Comparison of ENCODE assay signal across 8 cellular contexts in the genomic region with DNA sequence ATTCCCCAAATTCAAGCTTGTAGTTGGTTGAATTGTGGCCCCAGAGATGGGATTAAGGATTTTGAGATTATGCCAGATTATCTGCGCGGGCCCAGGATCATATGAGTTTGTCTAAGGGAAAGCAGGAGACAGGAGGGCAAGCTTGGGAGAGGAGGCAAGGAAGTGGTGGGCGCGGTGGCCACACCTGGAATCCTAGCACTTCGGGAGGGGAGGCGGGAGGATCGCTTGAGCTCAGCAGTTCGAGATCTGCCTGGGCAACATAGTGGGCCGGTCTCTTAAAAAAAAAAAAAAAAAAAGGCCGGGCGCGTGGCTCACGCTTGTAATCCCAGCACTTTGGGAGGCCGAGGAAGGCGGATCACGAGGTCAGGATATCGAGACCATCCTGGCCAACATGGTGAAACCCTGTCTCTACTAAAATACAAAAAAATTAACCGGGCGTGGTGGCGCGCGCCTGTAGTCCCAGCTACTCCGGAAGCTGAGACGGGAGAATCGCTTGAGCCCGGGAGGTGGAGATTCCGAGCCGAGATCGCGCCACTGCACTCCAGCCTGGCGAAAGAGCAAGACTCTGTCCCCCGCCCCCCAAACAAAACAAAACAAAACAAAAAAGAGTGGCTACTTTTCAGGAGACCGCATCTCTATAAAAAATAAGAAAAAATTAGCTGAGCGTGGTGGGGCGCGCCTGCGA. TPM values are rescaled to one million over a fixed set of nuclear protein-coding genes. Genes with fewer than 3 reads are reported as not detected.
DNase-seq lines count a peak whose midpoint lies in the region; ATAC-seq, FAIRE-seq and TF ChIP-seq lines count a peak whose summit lies in the region.

No MANE protein-coding gene starts in this region.

- H3K36me3 Mint-ChIP-seq in natural killer cell = no peaks in the 10 kb centered on the region

- H3K4me2 ChIP-seq in PC-9 = peak overlapping the region; percentile 100
- H3K4me2 ChIP-seq in H1 (ENCODE audit: insufficient read depth in 1 of 2, low read depth in 2 of 2, low read length in 2 of 2) = peak overlapping the region; percentile 79 to 99

- H3K79me2 ChIP-seq in PC-9 (ENCODE audit: low read depth) (peaks cover 36% of the 10 kb centered on the region), H1 (ENCODE audit: control insufficient read depth in 1 of 2, insufficient read depth in 2 of 2, low read length in 2 of 2) (peaks cover 0 to 16% of the 10 kb centered on the region in 2 experiments; a peak in 3 of 4 replicates)

- TF ChIP-seq POLR2A in H1 (IDR thresholded peaks at IDR 0.05; ENCODE audit: control extremely low read depth in 1 of 2, low read depth in 2 of 2, low read length in 2 of 2) = no peak

- H3K56ac ChIP-seq in H1 (replicated peaks; ENCODE audit: insufficient read length, low read depth, low read length) = no peak overlapping the region

- H3K27ac ChIP-seq in PC-9 (peak overlapping the region; percentile 36; the same call in 1 of the 2 replicates), H1 (ENCODE audit: low read depth, low read length) (no peak overlapping the region)

- FAIRE-seq in H1 (lab: Jason Lieb, UNC) = no peak

- peak overlapping the region; percentile 71; the same call in 1 of the 2 replicates for H3K18ac ChIP-seq in H1 (ENCODE audit: extremely low read depth, low read length)

- H3K27ac Mint-ChIP-seq in natural killer cell = peak overlapping the region; percentile 83 to 95

- H3K27me3 ChIP-seq in PC-9 (ENCODE audit: insufficient read depth, low read depth) (no peaks in the 10 kb centered on the region), H1 (replicated peaks in 1 of 4; ENCODE audit: control insufficient read depth in 3 of 4, extremely low read depth in 1 of 4, insufficient read depth in 3 of 4, low read length in 3 of 4) (no peaks in the 10 kb centered on the region)

- no peaks in the 10 kb centered on the region for H3K27me3 Mint-ChIP-seq in natural killer cell (ENCODE audit: low read depth in 2 of 2)

- no peak overlapping the region for H2BK120ac ChIP-seq in H1 (replicated peaks; ENCODE audit: low read depth, low read length)

- peaks cover 19% of the 10 kb centered on the region for H4K20me1 ChIP-seq in PC-9 (ENCODE audit: insufficient read depth)
- peaks cover 0 to 8% of the 10 kb centered on the region in 2 experiments for H4K20me1 ChIP-seq in H1 (replicated peaks in 1 of 2; ENCODE audit: control insufficient read depth in 1 of 2, insufficient read depth in 2 of 2, low read length in 2 of 2)

- H3K23me2 ChIP-seq in H1 (ENCODE audit: low read depth, low read length) = peaks cover 6% of the 10 kb centered on the region; the same call in 1 of the 2 replicates

- ATAC-seq in GM19452 (IDR thresholded peaks at IDR 0.05; ENCODE audit: unreplicated experiment) (peak; percentile 0), natural killer cell (peak in 2 of 3 donors; percentile 0), HG02840 (IDR thresholded peaks at IDR 0.05; ENCODE audit: low FRiP score, unreplicated experiment) (no peak), GM21717 (IDR thresholded peaks at IDR 0.05; ENCODE audit: unreplicated experiment) (no peak)

- no peak overlapping the region for H2BK20ac ChIP-seq in H1 (ENCODE audit: low read length)

- intact Hi-C loops in PC-9 (cut with micrococcal nuclease; ENCODE audit: unreplicated experiment) (loop anchor here (2.0 to 5.0 kb wide), 2 partner anchors 21 to 76 kb away; partner anchors contain the start of gene EP400), natural killer cell (cut with micrococcal nuclease) (no loop called here)

- H2AFZ ChIP-seq in PC-9 = peak overlapping the region; percentile 98
- H2AFZ ChIP-seq in H1 (ENCODE audit: low read length) = no peak overlapping the region

- H4K91ac ChIP-seq in H1 (replicated peaks; ENCODE audit: insufficient read length, low read length) = no peak overlapping the region

- no peak for TF ChIP-seq EP300 in H1 (IDR thresholded peaks at IDR 0.05; ENCODE audit: borderline replicate concordance in 1 of 2, low read depth in 2 of 2, low read length in 2 of 2)

- no peaks in the 10 kb centered on the region for H3K9me2 ChIP-seq in PC-9 (ENCODE audit: insufficient read depth)

- TF ChIP-seq CTCF in AG09309 (IDR thresholded peaks at IDR 0.05; ENCODE audit: control insufficient read depth, insufficient read depth, low read depth, low read length, missing control alignments) (no peak), PC-9 (conservative IDR thresholded peaks at IDR 0.05) (no peak), H1 (IDR thresholded peaks at IDR 0.05; ENCODE audit: control extremely low read depth in 1 of 3, insufficient read depth in 1 of 3, low read depth in 1 of 3, low read length in 3 of 3) (no peak), natural killer cell (IDR thresholded peaks at IDR 0.05) (no peak)

- peaks cover 20% of the 10 kb centered on the region for H3F3A ChIP-seq in PC-9 (ENCODE audit: insufficient read depth, low read depth)

- 0 out of 2 replicates have a peak overlapping the region, but pooled peaks have one; percentile 31 for H2BK15ac ChIP-seq in H1 (ENCODE audit: low read length)

- no peak overlapping the region for H3K14ac ChIP-seq in H1 (ENCODE audit: insufficient read length)

- whole genome bisulfite sequencing in H1 (ENCODE audit: extremely low coverage in 1 of 2, insufficient coverage in 1 of 2, insufficient read length in 1 of 2, insufficient replicate concordance in 2 of 2, low coverage in 1 of 2, low lambda C conversion rate in 2 of 2, missing lambda C conversion rate in 1 of 2), 2 experiments = 33% methylated on average over 28 of the region's 37 CpGs; no CpG with 5 or more reads in 1 of the 2 experiments

- H2BK5ac ChIP-seq in H1 (ENCODE audit: low read depth, low read length) = 0 out of 2 replicates have a peak overlapping the region, but pooled peaks have one; percentile 71

- CTCF ChIA-PET in PC-9 (lab: Charles Lee) (interaction anchor here (0.6 kb wide), 1 partner anchor 168 kb away, joined by 9 read pairs; no protein-coding TSS in a partner anchor), H1 (lab: Charles Lee; ENCODE audit: partially characterized antibody) (interaction anchor here (0.9 to 1.9 kb wide), 4 partner anchors 8 to 56 kb away, joined by 3 to 6 read pairs (median 3); no protein-coding TSS in a partner anchor)

- peak overlapping the region in 3 of 4 experiments; percentile 34 to 63 (median 51); a peak in 4 of 7 replicates for H3K9ac ChIP-seq in H1 (replicated peaks in 1 of 4; ENCODE audit: extremely low read depth in 1 of 4, low read depth in 3 of 4, low read length in 3 of 4)

- peaks cover 14% of the 10 kb centered on the region for H3K36me3 ChIP-seq in PC-9 (ENCODE audit: low read depth)
- H3K36me3 ChIP-seq in H1 (ENCODE audit: control insufficient read depth in 2 of 4, insufficient read depth in 4 of 4, low read length in 3 of 4) = peaks cover 13 to 25% (median 15%) of the 10 kb centered on the region in 4 experiments

- peak overlapping the region; percentile 92; the same call in 1 of the 2 replicates for H4K8ac ChIP-seq in H1 (ENCODE audit: extremely low read depth, insufficient read depth, low read length)

- H3K4me3 ChIP-seq in AG09309 (ENCODE audit: control insufficient read depth, low read depth, low read length) (peak overlapping the region; percentile 65), PC-9 (peak overlapping the region; percentile 98), H1 (ENCODE audit: extremely low read depth in 1 of 4, insufficient read depth in 2 of 4, low read depth in 3 of 4, low read length in 4 of 4) (peak overlapping the region; percentile 50 to 85 (median 54))

- H3K9me3 Mint-ChIP-seq in natural killer cell = no peaks in the 10 kb centered on the region

- H2BK12ac ChIP-seq in H1 (ENCODE audit: low read depth, low read length) = peak overlapping the region; percentile 5; the same call in 1 of the 2 replicates

- no peak for TF ChIP-seq RAD21 in H1 (IDR thresholded peaks at IDR 0.05 in 1 of 2, conservative IDR thresholded peaks at IDR 0.05 in 1 of 2; ENCODE audit: low read depth in 2 of 2, low read length in 2 of 2)

- no peaks in the 10 kb centered on the region for H3K9me3 ChIP-seq in PC-9 (ENCODE audit: insufficient read depth, low read depth)
- no peaks in the 10 kb centered on the region; a peak in 1 of 4 replicates for H3K9me3 ChIP-seq in H1 (ENCODE audit: insufficient read depth in 2 of 2, low read depth in 1 of 2, low read length in 1 of 2)

- TSS peak; percentile 77 for BruUV-seq in PC-9 (replicated peaks; lab: Mats Ljungman, UMichigan)

- no peak overlapping the region for H3K4ac ChIP-seq in H1 (replicated peaks; ENCODE audit: insufficient read length, low read depth, low read length)

- H3K23ac ChIP-seq in H1 (ENCODE audit: insufficient read length) = no peak overlapping the region

- POLR2A ChIA-PET in PC-9 (lab: Charles Lee; ENCODE audit: unreplicated experiment) (interaction anchor here (0.6 to 0.8 kb wide), 3 partner anchors 17 to 48 kb away, joined by 7 to 53 read pairs (median 15); no protein-coding TSS in a partner anchor), H1 (lab: Charles Lee; ENCODE audit: partially characterized antibody) (interaction anchor here (0.6 to 5.2 kb wide), 11 partner anchors 9 to 155 kb away, joined by 3 to 33 read pairs (median 5); no protein-coding TSS in a partner anchor)

- no peak overlapping the region for H4K5ac ChIP-seq in H1 (ENCODE audit: insufficient read length, low read depth, low read length)

- H3K79me1 ChIP-seq in H1 (ENCODE audit: low read depth, low read length) = peaks cover 8% of the 10 kb centered on the region

- H3K4me1 ChIP-seq in PC-9 (replicated peaks; ENCODE audit: insufficient read depth) = peaks cover 8% of the 10 kb centered on the region
- peaks cover 0 to 7% (median 2%) of the 10 kb centered on the region in 4 experiments; a peak in 2 of 7 replicates for H3K4me1 ChIP-seq in H1 (replicated peaks in 1 of 4; ENCODE audit: control insufficient read depth in 3 of 4, insufficient read depth in 4 of 4, low read length in 3 of 4)

- no peak overlapping the region for H2AK5ac ChIP-seq in H1 (ENCODE audit: low read depth, low read length)

- H3K4me1 Mint-ChIP-seq in natural killer cell = peaks cover 9 to 26% of the 10 kb centered on the region in 2 donors

- H3K4me3 Mint-ChIP-seq in natural killer cell = peak overlapping the region; percentile 94

- DNase-seq in AG09309 (ENCODE audit: low read depth) = no peak
- DNase-seq in PC-9 = no peak
- DNase-seq in H1 (ENCODE audit: low read depth in 1 of 2, low spot score in 2 of 2) = no peak
- no peak for DNase-seq in natural killer cell
- DNase-seq in SHP77 treated with DMSO at 0.1 percent for 48 hours (lab: John Stamatoyannopoulos, UW) = no peak

RNA-seq across cellular contexts. Expression of gene PUS1, which starts 0.9 kb away (rescaled TPM):
- total RNA-seq in PC-9 (2021) (36.4 and 37.0 TPM in 2 replicates), natural killer cell (10 to 100 TPM; 16.9 to 21.9 (median 20.6) TPM)
- 81.2 and 82.5 TPM in 2 replicates for total RNA-seq in H1 (2021; fragmentation: NEBNext Ultra II Directional; extraction: Animal tissue kit (Norgen Biotek cat#: 25700))
- 48.1 and 65.7 TPM in 2 replicates for polyA plus RNA-seq in H1 (2011; rRNA removed)
- polyA plus RNA-seq in H1 (2011; cell fraction: cytosol; rRNA removed) = 74.1 TPM
- 85.2 TPM for polyA plus RNA-seq in H1 (2011; cell fraction: nucleus; rRNA removed)
- polyA plus RNA-seq in H1 (2012, experiment 1 of 2) = 57.7 to 80.3 TPM (median 73.5 TPM) in 4 replicates
- polyA plus RNA-seq in H1 (2012, experiment 2 of 2) = 51.6 TPM
- 42.1 TPM for polyA plus RNA-seq in H1 (2013, experiment 1 of 2)
- 42.7 TPM for polyA plus RNA-seq in H1 (2013, experiment 2 of 2)
- 28.4 and 37.6 TPM in 2 replicates for polyA minus RNA-seq in H1 (2011; rRNA and poly(A)+ RNA removed)
- 50.9 TPM for polyA minus RNA-seq in H1 (2011; cell fraction: cytosol; rRNA and poly(A)+ RNA removed)
- 40.6 TPM for polyA minus RNA-seq in H1 (2011; cell fraction: nucleus; rRNA and poly(A)+ RNA removed)

RNA-seq across cellular contexts. Expression of gene EP400, which starts 21.5 kb away (rescaled TPM):
- total RNA-seq in PC-9 (2021) (45.0 and 50.3 TPM in 2 replicates), natural killer cell (10 to 100 TPM; 62.8 to 81.1 (median 80.1) TPM)
- 69.6 and 69.7 TPM in 2 replicates for total RNA-seq in H1 (2021; fragmentation: NEBNext Ultra II Directional; extraction: Animal tissue kit (Norgen Biotek cat#: 25700))
- polyA plus RNA-seq in H1 (2011; rRNA removed) = 13.1 and 16.2 TPM in 2 replicates
- polyA plus RNA-seq in H1 (2011; cell fraction: cytosol; rRNA removed) = 9.9 TPM
- polyA plus RNA-seq in H1 (2011; cell fraction: nucleus; rRNA removed) = 43.9 TPM
- 41.3 to 47.5 TPM (median 44.4 TPM) in 4 replicates for polyA plus RNA-seq in H1 (2012, experiment 1 of 2)
- 14.9 TPM for polyA plus RNA-seq in H1 (2012, experiment 2 of 2)
- 29.6 TPM for polyA plus RNA-seq in H1 (2013, experiment 1 of 2)
- 24.5 TPM for polyA plus RNA-seq in H1 (2013, experiment 2 of 2)
- 22.0 and 23.0 TPM in 2 replicates for polyA minus RNA-seq in H1 (2011; rRNA and poly(A)+ RNA removed)
- 27.4 TPM for polyA minus RNA-seq in H1 (2011; cell fraction: cytosol; rRNA and poly(A)+ RNA removed)
- polyA minus RNA-seq in H1 (2011; cell fraction: nucleus; rRNA and poly(A)+ RNA removed) = 33.5 TPM

RNA-seq across cellular contexts. Expression of gene ULK1, which starts 33.8 kb away (rescaled TPM):
- total RNA-seq in PC-9 (2021) (50.8 and 70.5 TPM in 2 replicates), natural killer cell (100 to 1,000 TPM in 2 of 3 donors, 10 to 100 TPM in 1; 99.1 to 142 (median 123) TPM)
- total RNA-seq in H1 (2021; fragmentation: NEBNext Ultra II Directional; extraction: Animal tissue kit (Norgen Biotek cat#: 25700)) = 44.1 and 48.5 TPM in 2 replicates
- polyA plus RNA-seq in H1 (2011; rRNA removed) = 13.0 and 26.4 TPM in 2 replicates
- polyA plus RNA-seq in H1 (2011; cell fraction: cytosol; rRNA removed) = 11.9 TPM
- polyA plus RNA-seq in H1 (2011; cell fraction: nucleus; rRNA removed) = 127 TPM
- polyA plus RNA-seq in H1 (2012, experiment 1 of 2) = 26.7 to 43.8 TPM (median 39.0 TPM) in 4 replicates
- polyA plus RNA-seq in H1 (2012, experiment 2 of 2) = 26.9 TPM
- 23.4 TPM for polyA plus RNA-seq in H1 (2013, experiment 1 of 2)
- 23.0 TPM for polyA plus RNA-seq in H1 (2013, experiment 2 of 2)
- polyA minus RNA-seq in H1 (2011; rRNA and poly(A)+ RNA removed) = 12.9 and 16.5 TPM in 2 replicates
- 29.4 TPM for polyA minus RNA-seq in H1 (2011; cell fraction: cytosol; rRNA and poly(A)+ RNA removed)
- 42.7 TPM for polyA minus RNA-seq in H1 (2011; cell fraction: nucleus; rRNA and poly(A)+ RNA removed)

Comparison
In these comparisons a context has a peak if more than half of its experiments do, and no peak if none do; other contexts are left out.
1. ATAC-seq: peak in GM19452 (single experiment) and natural killer cell (2 of 3); none in HG02840 (single experiment) and GM21717 (single experiment).
2. Peak in every context shown above with its lines, with median percentiles within 50 percentile points of each other: H3K4me3 ChIP-seq.